In genomic region chr4:53859305-53859704, GRCh38 we compare ENCODE assay signal across 4 cellular contexts.
"Had no signal": no experiment of that assay in that cellular context is flagged by ENCODE, and none has a peak within 500 bp of the region (broad histone marks: within the 10 kb centered on the region; RNA-seq: fewer than 3 reads in every experiment).

No MANE protein-coding gene starts in this region.

- H3K27ac ChIP-seq: HL-60, KMS-11 had no signal

- ATAC-seq: HepG2, K562 had no signal

- H3K4me3 ChIP-seq: K562 had no signal
